19 cellular contexts compared by ENCODE assay signal in the genomic region with DNA sequence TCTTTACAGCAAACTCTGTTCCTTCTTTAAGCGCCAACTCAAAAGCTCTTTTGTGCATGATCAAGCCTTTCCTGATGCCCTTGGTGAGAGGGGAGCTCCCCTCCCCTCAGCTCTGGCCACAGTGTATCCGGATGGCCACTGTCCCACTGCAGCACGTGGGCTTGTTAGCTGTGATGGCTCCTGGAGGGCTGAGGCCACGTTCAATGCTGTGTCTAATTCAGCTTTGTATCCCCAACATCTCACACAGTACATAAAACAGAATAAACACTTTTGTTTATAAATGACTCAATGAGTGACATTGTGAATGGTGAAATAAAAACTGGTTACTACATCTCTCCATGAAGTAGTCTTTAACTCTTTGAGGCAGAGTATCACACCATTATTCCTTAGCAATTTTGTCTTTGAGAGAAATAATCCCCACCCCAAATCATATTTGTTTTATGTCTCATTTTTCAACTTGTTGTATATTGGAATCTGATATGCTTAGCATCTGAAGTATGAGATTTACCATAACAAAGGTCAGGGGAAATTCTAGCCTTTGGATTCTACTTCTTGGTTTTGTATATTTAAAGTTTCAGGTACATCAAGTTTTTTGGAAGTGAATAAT. TPM values are rescaled to one million over a fixed set of nuclear protein-coding genes. Genes with fewer than 3 reads are reported as not detected.
"Had no signal": no experiment of that assay in that cellular context is flagged by ENCODE, and none has a peak within 500 bp of the region (broad histone marks: within the 10 kb centered on the region; RNA-seq: fewer than 3 reads in every experiment).

No MANE protein-coding gene starts in this region.

- H3K9me3 ChIP-seq: suprapubic skin had no signal

- H3K36me3 ChIP-seq: suprapubic skin had no signal

- DNase-seq: activated CD4-positive, alpha-beta memory T cell treated with anti-CD3 and anti-CD28 coated beads for 36 hours; activated CD4-positive, alpha-beta T cell treated with anti-CD3 and anti-CD28 coated beads for 1 hour; activated CD8-positive, alpha-beta memory T cell treated with anti-CD3 and anti-CD28 coated beads, Interleukin-2, amount 10 ng/mL, durations not matched to agents 7 days and 5 days; activated effector memory CD4-positive, alpha-beta T cell treated with Interleukin-2 at 50 U/mL for 16 hours; activated T-cell treated with anti-CD3 and anti-CD28 coated beads, Interleukin-2, amount 50 U/mL, for 24 hours; cortex of kidney; effector CD4-positive, alpha-beta T cell; head of caudate nucleus; immature natural killer cell; posterior cingulate gyrus; stimulated activated CD4-positive, alpha-beta T cell treated with anti-CD3 and anti-CD28 coated beads, Interleukin-4, amount 100 ng/mL, for 24 hours; stimulated activated naive CD4-positive, alpha-beta T cell treated with Interleukin-2 at 50 U/mL for 16 hours; T-cell; trophoblast cell had no signal

- ATAC-seq: activated CD8-positive, alpha-beta memory T cell treated with anti-CD3 and anti-CD28 coated beads, Interleukin-2, amount 10 ng/mL, durations not matched to agents 7 days and 5 days; natural killer cell treated with Interleukin-12 subunit alpha and Interleukin-12 subunit beta and Interleukin-15 and Interleukin-18, amount 100 ng/mL, for 72 hours; T-cell had no signal

- H3K27me3 ChIP-seq: suprapubic skin had no signal

- H3K4me3 ChIP-seq: skin epidermis, suprapubic skin had no signal

- H3K4me1 ChIP-seq: suprapubic skin had no signal

- H3K27ac ChIP-seq: skin epidermis, suprapubic skin, VCaP had no signal

- FAIRE-seq: frontal cortex had no signal

RNA-seq across cellular contexts. Expression of a gene that starts 44.5 kb away (rescaled TPM):
- total RNA-seq: activated CD4-positive, alpha-beta memory T cell treated with anti-CD3 and anti-CD28 coated beads for 36 hours; activated CD8-positive, alpha-beta memory T cell treated with anti-CD3 and anti-CD28 coated beads, Interleukin-2, amount 10 ng/mL, durations not matched to agents 7 days and 5 days had no signal
- polyA plus RNA-seq: immature natural killer cell had no signal
